ENCODE assay signal across 13 cellular contexts in the genomic region with DNA sequence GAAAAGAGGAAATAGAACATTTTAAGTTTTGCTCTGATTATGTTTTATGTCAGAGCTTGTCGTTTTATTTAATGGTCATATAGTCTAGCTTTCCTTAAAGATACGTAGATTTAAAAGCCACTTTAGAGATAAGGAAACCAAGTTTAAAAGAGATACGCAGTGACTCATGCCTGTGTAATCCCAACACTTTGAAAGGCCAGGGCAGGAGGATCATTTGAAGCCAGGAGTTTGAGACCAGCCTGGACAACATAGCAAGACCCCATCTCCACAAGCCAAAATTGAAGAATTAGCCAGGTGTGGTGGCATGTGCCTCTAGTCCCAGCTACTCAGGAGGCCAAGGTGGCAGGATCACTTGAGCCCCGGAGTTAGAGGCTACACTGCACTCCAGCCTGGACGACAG. TPM values are rescaled to one million over a fixed set of nuclear protein-coding genes. Genes with fewer than 3 reads are reported as not detected.
DNase-seq lines count a peak whose midpoint lies in the region; ATAC-seq and TF ChIP-seq lines count a peak whose summit lies in the region.
"Had no signal": no experiment of that assay in that cellular context is flagged by ENCODE, and none has a peak within 500 bp of the region (broad histone marks: within the 10 kb centered on the region; RNA-seq: fewer than 3 reads in every experiment).

No MANE protein-coding gene starts in this region.

- H3K9ac ChIP-seq in BLaER1 treated with 17β-estradiol and CSF1 and Interleukin-3, amounts not matched to agents 10 nM and 100 nM = no peak overlapping the region

- H3K36me3 ChIP-seq in BLaER1 treated with 17β-estradiol and CSF1 and Interleukin-3, amounts not matched to agents 10 nM and 100 nM = peaks cover 19 to 46% (median 35%) of the 10 kb centered on the region in 11 experiments; a peak in 21 of 22 replicates
- H3K36me3 ChIP-seq in brain microvascular endothelial cell (replicated peaks) (peaks cover 5% of the 10 kb centered on the region), left lung (peaks cover 0 to 14% of the 10 kb centered on the region in 2 donors)
- H3K36me3 ChIP-seq: pancreas had no signal

- H3K27me3 Mint-ChIP-seq in HFFc6 (ENCODE audit: insufficient read depth) = peaks cover 3% of the 10 kb centered on the region
- no peaks in the 10 kb centered on the region for H3K27me3 Mint-ChIP-seq in activated T-helper 1 cell treated with anti-CD3 and anti-CD28 coated beads, Interleukin-12 subunit alpha, Interleukin-12 subunit beta, Interleukin-2, Interleukin-4 antibody, amounts not matched to agents 30 ng/mL and 10 ng/mL and 1 ng/mL, durations not matched to agents 14 hours and 24 hours and 36 hours (ENCODE audit: insufficient read depth)

- H3K27ac Mint-ChIP-seq in HFFc6 = peak overlapping the region; percentile 99
- no peak overlapping the region for H3K27ac Mint-ChIP-seq in activated T-helper 1 cell treated with anti-CD3 and anti-CD28 coated beads, Interleukin-12 subunit alpha, Interleukin-12 subunit beta, Interleukin-2, Interleukin-4 antibody, amounts not matched to agents 30 ng/mL and 10 ng/mL and 1 ng/mL, durations not matched to agents 14 hours and 24 hours and 36 hours
- H3K27ac Mint-ChIP-seq: T-helper 2 cell treated with Interferon-gamma antibody and Interleukin-4, amounts not matched to agents 5 μg/mL and 100 μg/mL, for 36 hours had no signal

- peak; percentile 35 for DNase-seq in HFFc6
- peak; percentile 43 for DNase-seq in brain microvascular endothelial cell
- no peak for DNase-seq in left lung
- no peak for DNase-seq in activated T-helper 1 cell treated with anti-CD3 and anti-CD28 coated beads, Interleukin-12 subunit alpha, Interleukin-12 subunit beta, Interleukin-2, Interleukin-4 antibody, amounts not matched to agents 30 ng/mL and 10 ng/mL and 1 ng/mL, durations not matched to agents 14 hours and 24 hours and 36 hours (ENCODE audit: low spot score)
- DNase-seq in NCI-H345 treated with DMSO at 0.1 percent for 48 hours (lab: John Stamatoyannopoulos, UW; ENCODE audit: unreplicated experiment) = no peak
- no peak for DNase-seq in NCI-H2081 treated with DMSO at 0.1 percent for 48 hours (lab: John Stamatoyannopoulos, UW)
- DNase-seq: activated gamma-delta T cell treated with Interleukin-2 at 50 U/mL for 16 hours, NCI-H748 treated with DMSO at 0.1 percent for 48 hours, pancreas, upper lobe of right lung had no signal

- H3K4me2 ChIP-seq in BLaER1 treated with 17β-estradiol and CSF1 and Interleukin-3, amounts not matched to agents 10 nM and 100 nM = peak overlapping the region; percentile 27 to 74 (median 54); a peak in 20 of 22 replicates

- peaks cover 61% of the 10 kb centered on the region for H3K4me1 Mint-ChIP-seq in HFFc6 (ENCODE audit: low read depth)
- peaks cover 30% of the 10 kb centered on the region for H3K4me1 Mint-ChIP-seq in activated T-helper 1 cell treated with anti-CD3 and anti-CD28 coated beads, Interleukin-12 subunit alpha, Interleukin-12 subunit beta, Interleukin-2, Interleukin-4 antibody, amounts not matched to agents 30 ng/mL and 10 ng/mL and 1 ng/mL, durations not matched to agents 14 hours and 24 hours and 36 hours (ENCODE audit: low read depth)

- H3K9me3 Mint-ChIP-seq in HFFc6 = no peaks in the 10 kb centered on the region
- H3K9me3 Mint-ChIP-seq in activated T-helper 1 cell treated with anti-CD3 and anti-CD28 coated beads, Interleukin-12 subunit alpha, Interleukin-12 subunit beta, Interleukin-2, Interleukin-4 antibody, amounts not matched to agents 30 ng/mL and 10 ng/mL and 1 ng/mL, durations not matched to agents 14 hours and 24 hours and 36 hours = no peaks in the 10 kb centered on the region
- H3K9me3 Mint-ChIP-seq: T-helper 2 cell treated with Interferon-gamma antibody and Interleukin-4, amounts not matched to agents 5 μg/mL and 100 μg/mL, for 36 hours had no signal

- peaks cover 0 to 52% (median 19%) of the 10 kb centered on the region in 11 experiments; a peak in 11 of 22 replicates for H4K20me1 ChIP-seq in BLaER1 treated with 17β-estradiol and CSF1 and Interleukin-3, amounts not matched to agents 10 nM and 100 nM

- intact Hi-C loops in left lung (cut with DNase I) = no loop called here
- intact Hi-C loops in activated T-helper 1 cell treated with anti-CD3 and anti-CD28 coated beads, Interleukin-12 subunit alpha, Interleukin-12 subunit beta, Interleukin-2, Interleukin-4 antibody, amounts not matched to agents 30 ng/mL and 10 ng/mL and 1 ng/mL, durations not matched to agents 14 hours and 24 hours and 36 hours (cut with micrococcal nuclease) = no loop called here

- peak overlapping the region in 3 of 11 experiments; percentile 7 to 53 (median 36); a peak in 2 of 22 replicates for H3K27ac ChIP-seq in BLaER1 treated with 17β-estradiol and CSF1 and Interleukin-3, amounts not matched to agents 10 nM and 100 nM
- H3K27ac ChIP-seq in brain microvascular endothelial cell = peak overlapping the region; percentile 75
- peak overlapping the region; percentile 61 to 65 for H3K27ac ChIP-seq in left lung
- H3K27ac ChIP-seq: pancreas, upper lobe of right lung had no signal

- peak overlapping the region; percentile 75 for H3K4me3 Mint-ChIP-seq in HFFc6
- no peak overlapping the region for H3K4me3 Mint-ChIP-seq in activated T-helper 1 cell treated with anti-CD3 and anti-CD28 coated beads, Interleukin-12 subunit alpha, Interleukin-12 subunit beta, Interleukin-2, Interleukin-4 antibody, amounts not matched to agents 30 ng/mL and 10 ng/mL and 1 ng/mL, durations not matched to agents 14 hours and 24 hours and 36 hours
- H3K4me3 Mint-ChIP-seq: T-helper 2 cell treated with Interferon-gamma antibody and Interleukin-4, amounts not matched to agents 5 μg/mL and 100 μg/mL, for 36 hours had no signal

- no peaks in the 10 kb centered on the region for H3K27me3 ChIP-seq in BLaER1 treated with 17β-estradiol and CSF1 and Interleukin-3, amounts not matched to agents 10 nM and 100 nM
- H3K27me3 ChIP-seq in brain microvascular endothelial cell (replicated peaks) = no peaks in the 10 kb centered on the region
- H3K27me3 ChIP-seq in left lung = no peaks in the 10 kb centered on the region
- H3K27me3 ChIP-seq: pancreas, upper lobe of right lung had no signal

- in situ Hi-C loops in brain microvascular endothelial cell (cut with HindIII; ENCODE audit: low pct_ligation_motif_present, low sequenced_read_pairs) = no loop called here

- H3K4me1 ChIP-seq in BLaER1 treated with 17β-estradiol and CSF1 and Interleukin-3, amounts not matched to agents 10 nM and 100 nM = peaks cover 29 to 35% (median 32%) of the 10 kb centered on the region in 10 experiments
- H3K4me1 ChIP-seq in left lung = peaks cover 17 to 19% of the 10 kb centered on the region in 2 donors
- H3K4me1 ChIP-seq: pancreas had no signal

- no peaks in the 10 kb centered on the region for H3K9me3 ChIP-seq in BLaER1 treated with 17β-estradiol and CSF1 and Interleukin-3, amounts not matched to agents 10 nM and 100 nM (replicated peaks in 1 of 11)
- no peaks in the 10 kb centered on the region for H3K9me3 ChIP-seq in left lung
- H3K9me3 ChIP-seq: pancreas, upper lobe of right lung had no signal

- peaks cover 23% of the 10 kb centered on the region for H3K36me3 Mint-ChIP-seq in HFFc6 (ENCODE audit: low read depth)
- peaks cover 26% of the 10 kb centered on the region for H3K36me3 Mint-ChIP-seq in activated T-helper 1 cell treated with anti-CD3 and anti-CD28 coated beads, Interleukin-12 subunit alpha, Interleukin-12 subunit beta, Interleukin-2, Interleukin-4 antibody, amounts not matched to agents 30 ng/mL and 10 ng/mL and 1 ng/mL, durations not matched to agents 14 hours and 24 hours and 36 hours (ENCODE audit: low read depth)

- TF ChIP-seq CTCF in HFFc6 (IDR thresholded peaks at IDR 0.05) (no peak), brain microvascular endothelial cell (IDR thresholded peaks at IDR 0.05; ENCODE audit: low read depth, low read length, missing control alignments) (no peak), left lung (IDR thresholded peaks at IDR 0.05) (no peak)

- H3K4me3 ChIP-seq in BLaER1 treated with 17β-estradiol and CSF1 and Interleukin-3, amounts not matched to agents 10 nM and 100 nM = no peak overlapping the region
- H3K4me3 ChIP-seq in brain microvascular endothelial cell (ENCODE audit: low read depth, low read length) = no peak overlapping the region
- H3K4me3 ChIP-seq in left lung = no peak overlapping the region
- H3K4me3 ChIP-seq: pancreas, upper lobe of right lung had no signal

- no peak for ATAC-seq in left lung
- ATAC-seq in GM19351 (IDR thresholded peaks at IDR 0.05; ENCODE audit: unreplicated experiment) = no peak

RNA-seq across cellular contexts. Expression of a gene that starts 19.6 kb away (rescaled TPM):
- 100 to 1,000 TPM; 114 to 150 (median 126) TPM for total RNA-seq in HFFc6 (2021; fragmentation: NEBNext Ultra II Directional; extraction: Animal tissue kit (Norgen Biotek cat#: 25700))
- total RNA-seq in left lung = 10 to 100 TPM; 81.0 to 87.3 TPM
- 139 and 141 TPM in 2 replicates for total RNA-seq in activated T-helper 1 cell treated with anti-CD3 and anti-CD28 coated beads, Interleukin-12 subunit alpha, Interleukin-12 subunit beta, Interleukin-2, Interleukin-4 antibody, amounts not matched to agents 30 ng/mL and 10 ng/mL and 1 ng/mL, durations not matched to agents 14 hours and 24 hours and 36 hours

RNA-seq across cellular contexts. Expression of a gene that starts 44.0 kb away (rescaled TPM):
- total RNA-seq in HFFc6 (2021; fragmentation: NEBNext Ultra II Directional; extraction: Animal tissue kit (Norgen Biotek cat#: 25700)) = 10 to 100 TPM; 22.1 to 26.2 (median 23.6) TPM
- total RNA-seq in left lung = 10 to 100 TPM; 20.7 to 31.8 TPM
- 40.5 and 42.3 TPM in 2 replicates for total RNA-seq in activated T-helper 1 cell treated with anti-CD3 and anti-CD28 coated beads, Interleukin-12 subunit alpha, Interleukin-12 subunit beta, Interleukin-2, Interleukin-4 antibody, amounts not matched to agents 30 ng/mL and 10 ng/mL and 1 ng/mL, durations not matched to agents 14 hours and 24 hours and 36 hours

RNA-seq across cellular contexts. Expression of a gene that starts 44.2 kb away (rescaled TPM):
- 10 to 100 TPM in 5 of 6 experiments, 1 to 10 TPM in 1; 9.8 to 20.3 (median 17.8) TPM for total RNA-seq in HFFc6 (2021; fragmentation: NEBNext Ultra II Directional; extraction: Animal tissue kit (Norgen Biotek cat#: 25700))
- 1 to 10 TPM; 8.6 to 9.0 TPM for total RNA-seq in left lung
- total RNA-seq in activated T-helper 1 cell treated with anti-CD3 and anti-CD28 coated beads, Interleukin-12 subunit alpha, Interleukin-12 subunit beta, Interleukin-2, Interleukin-4 antibody, amounts not matched to agents 30 ng/mL and 10 ng/mL and 1 ng/mL, durations not matched to agents 14 hours and 24 hours and 36 hours = 53.8 and 54.1 TPM in 2 replicates

RNA-seq across cellular contexts. Expression of a gene that starts 58.0 kb away (rescaled TPM):
- total RNA-seq in HFFc6 (2021; fragmentation: NEBNext Ultra II Directional; extraction: Animal tissue kit (Norgen Biotek cat#: 25700)) = 10 to 100 TPM; 70.1 to 83.0 (median 74.7) TPM
- total RNA-seq in left lung = 100 to 1,000 TPM; 332 to 369 TPM
- total RNA-seq in activated T-helper 1 cell treated with anti-CD3 and anti-CD28 coated beads, Interleukin-12 subunit alpha, Interleukin-12 subunit beta, Interleukin-2, Interleukin-4 antibody, amounts not matched to agents 30 ng/mL and 10 ng/mL and 1 ng/mL, durations not matched to agents 14 hours and 24 hours and 36 hours = 10.4 and 12.0 TPM in 2 replicates

Comparison
In these comparisons a context has a peak if more than half of its experiments do, and no peak if none do; other contexts are left out.
1. DNase-seq: peak in HFFc6 (single experiment) and brain microvascular endothelial cell (single experiment); none in left lung (0 of 2), activated T-helper 1 cell treated with anti-CD3 and anti-CD28 coated beads, Interleukin-12 subunit alpha, Interleukin-12 subunit beta, Interleukin-2, Interleukin-4 antibody, amounts not matched to agents 30 ng/mL and 10 ng/mL and 1 ng/mL, durations not matched to agents 14 hours and 24 hours and 36 hours (single experiment), NCI-H345 treated with DMSO at 0.1 percent for 48 hours (single experiment) and NCI-H2081 treated with DMSO at 0.1 percent for 48 hours (single experiment).